In genomic region chr2:113253453-113253852, GRCh38 we compare ENCODE assay signal across 25 cellular contexts. TPM values are rescaled to one million over a fixed set of nuclear protein-coding genes. Genes with fewer than 3 reads are reported as not detected.
A peak's percentile ranks its signal among the peaks of the same experiment; 100 is the strongest.
DNase-seq lines count a peak whose midpoint lies in the region; ATAC-seq and TF ChIP-seq lines count a peak whose summit lies in the region.
"Had no signal": no experiment of that assay in that cellular context is flagged by ENCODE, and none has a peak within 500 bp of the region (broad histone marks: within the 10 kb centered on the region; RNA-seq: fewer than 3 reads in every experiment).

No MANE protein-coding gene starts in this region.

- no peak overlapping the region for H2AK5ac ChIP-seq in IMR-90 (ENCODE audit: low read depth, low read length)

- H3K56ac ChIP-seq in IMR-90 (ENCODE audit: extremely low read depth, insufficient read depth, low read length), result no peak overlapping the region

- no peak overlapping the region for H4K8ac ChIP-seq in IMR-90 (ENCODE audit: low read depth in 2 of 2, low read length in 2 of 2)

- H2AFZ ChIP-seq in IMR-90 (replicated peaks; ENCODE audit: low read length, poor library complexity), result peak overlapping the region; percentile 27
- H2AFZ ChIP-seq: GM23338 had no signal

- H3K14ac ChIP-seq in IMR-90 (replicated peaks; ENCODE audit: low read depth, low read length), result no peak overlapping the region

- dilution Hi-C loops in IMR-90 (cut with HindIII; ENCODE audit: low sequenced_read_pairs, unreplicated experiment), result no loop called here

- no TSS peak for BruUV-seq in IMR-90 (replicated peaks; lab: Mats Ljungman, UMichigan)

- H3K4me3 ChIP-seq in IMR-90 (ENCODE audit: insufficient read depth, low read depth, low read length), result no peak overlapping the region
- H3K4me3 ChIP-seq in testis, result no peak overlapping the region
- H3K4me3 ChIP-seq: cardiac muscle cell, GM23338, tibial nerve had no signal

- no peaks in the 10 kb centered on the region for H4K20me1 ChIP-seq in IMR-90 (ENCODE audit: insufficient read depth, low read length)

- POLR2A ChIA-PET in IMR-90 (lab: Charles Lee; ENCODE audit: unreplicated experiment), result no interaction called here

- H2BK20ac ChIP-seq in IMR-90 (ENCODE audit: low read depth, low read length), result no peak overlapping the region

- no peak overlapping the region for H3K4ac ChIP-seq in IMR-90 (ENCODE audit: low read depth, low read length)

- TF ChIP-seq RAD21 in IMR-90 (IDR thresholded peaks at IDR 0.05; ENCODE audit: low read length), result no peak

- H3K9ac ChIP-seq in IMR-90 (ENCODE audit: low read depth, low read length), result no peak overlapping the region

- no peak overlapping the region for H3K23ac ChIP-seq in IMR-90 (ENCODE audit: low read depth, low read length)

- peak overlapping the region; percentile 30 for H3K4me3 Mint-ChIP-seq in activated naive CD8-positive, alpha-beta T cell
- H3K4me3 Mint-ChIP-seq in activated naive CD8-positive, alpha-beta T cell treated with anti-CD3 and anti-CD28 coated beads, Interleukin-2, amount 50 U/mL, for 24 hours, result no peak overlapping the region
- peak overlapping the region; percentile 19 for H3K4me3 Mint-ChIP-seq in activated T-helper 1 cell treated with anti-CD3 and anti-CD28 coated beads, Interleukin-12 subunit alpha, Interleukin-12 subunit beta, Interleukin-2, Interleukin-4 antibody, amounts not matched to agents 30 ng/mL and 10 ng/mL and 1 ng/mL, durations not matched to agents 14 hours and 24 hours and 36 hours
- H3K4me3 Mint-ChIP-seq in stimulated activated effector memory CD8-positive, alpha-beta T cell treated with anti-CD3 and anti-CD28 coated beads, Interleukin-12 subunit alpha, Interleukin-12 subunit beta, amount 100 ng/mL, for 72 hours, result no peak overlapping the region
- H3K4me3 Mint-ChIP-seq: activated CD4-positive, alpha-beta T cell treated with anti-CD3 and anti-CD28 coated beads, Interleukin-2, amount 10 ng/mL, durations not matched to agents 7 days and 5 days; CD14-positive monocyte; dendritic cell treated with granulocyte-macrophage colony-stimulating factor and Interleukin-4, amounts not matched to agents 40 ng/mL and 50 ng/mL, for 4 days; GM23338 had no signal

- H3K4me2 ChIP-seq in IMR-90 (ENCODE audit: low read depth, low read length), result no peak overlapping the region
- H3K4me2 ChIP-seq: GM23338 had no signal

- H3K79me1 ChIP-seq in IMR-90 (ENCODE audit: low read depth in 1 of 2, low read length in 2 of 2), result no peaks in the 10 kb centered on the region

- no peak overlapping the region for H2BK15ac ChIP-seq in IMR-90 (ENCODE audit: low read depth, low read length)

- no peak overlapping the region for H3K18ac ChIP-seq in IMR-90 (ENCODE audit: low read depth, low read length)

- no peak for DNase-seq in activated naive CD8-positive, alpha-beta T cell treated with anti-CD3 and anti-CD28 coated beads, Interleukin-2, amount 50 U/mL, for 24 hours
- DNase-seq in IMR-90 (no peak), globus pallidus (ENCODE audit: low spot score) (no peak), testis (no peak), superior temporal gyrus (ENCODE audit: extremely low spot score) (no peak)
- DNase-seq in activated T-helper 1 cell treated with anti-CD3 and anti-CD28 coated beads, Interleukin-12 subunit alpha, Interleukin-12 subunit beta, Interleukin-2, Interleukin-4 antibody, amounts not matched to agents 30 ng/mL and 10 ng/mL and 1 ng/mL, durations not matched to agents 14 hours and 24 hours and 36 hours (ENCODE audit: low spot score), result no peak
- DNase-seq in stimulated activated effector memory CD8-positive, alpha-beta T cell treated with anti-CD3 and anti-CD28 coated beads, Interleukin-12 subunit alpha, Interleukin-12 subunit beta, amount 100 ng/mL, for 72 hours (ENCODE audit: low spot score in 2 of 2), result no peak
- DNase-seq: activated CD4-positive, alpha-beta T cell treated with anti-CD3 and anti-CD28 coated beads, Interleukin-2, amount 10 ng/mL, durations not matched to agents 7 days and 5 days; activated CD8-positive, alpha-beta memory T cell treated with anti-CD3 and anti-CD28 coated beads, Interleukin-2, amount 50 U/mL, for 48 hours; activated effector memory CD4-positive, alpha-beta T cell treated with anti-CD3 and anti-CD28 coated beads, Interleukin-2, amount 50 U/mL, for 16 hours; anterior cingulate cortex; KBM-7; NCI-H1436 treated with DMSO at 0.1 percent for 48 hours; NK-92 treated with Interleukin-12 subunit alpha and Interleukin-12 subunit beta, amount 100 ng/mL, for 24 hours; SIG-M5; stimulated activated naive CD8-positive, alpha-beta T cell treated with anti-CD3 and anti-CD28 coated beads, Interleukin-15, Interleukin-2, amounts not matched to agents 100 U/mL and 50 U/mL, for 24 hours had no signal

- TF ChIP-seq CTCF in IMR-90 (conservative IDR thresholded peaks at IDR 0.05; ENCODE audit: low read depth, low read length) (no peak), testis (IDR thresholded peaks at IDR 0.05) (no peak)

- H3K27ac ChIP-seq in IMR-90 (ENCODE audit: insufficient read depth, low read length) (no peak overlapping the region), testis (no peak overlapping the region)
- H3K27ac ChIP-seq: cardiac muscle cell, tibial nerve had no signal

- H2BK120ac ChIP-seq in IMR-90 (ENCODE audit: low read depth, low read length), result no peak overlapping the region

- H3K36me3 ChIP-seq in IMR-90 (ENCODE audit: control insufficient read depth, insufficient read depth, low read length) (no peaks in the 10 kb centered on the region; the same call in 1 of the 2 replicates), testis (ENCODE audit: low read depth, missing control alignments) (no peaks in the 10 kb centered on the region)
- H3K36me3 ChIP-seq: cardiac muscle cell had no signal

- H4K5ac ChIP-seq in IMR-90 (ENCODE audit: low read depth, low read length), result no peak overlapping the region

- H4K91ac ChIP-seq in IMR-90 (ENCODE audit: insufficient read depth, low read depth, low read length), result no peak overlapping the region

- H2AK9ac ChIP-seq in IMR-90 (replicated peaks; ENCODE audit: low read depth, low read length, poor library complexity), result peak overlapping the region; percentile 8

- peaks cover 5% of the 10 kb centered on the region; the same call in 1 of the 2 replicates for H3K27me3 ChIP-seq in IMR-90 (ENCODE audit: control insufficient read depth, insufficient read depth, low read length)
- H3K27me3 ChIP-seq in testis, result no peaks in the 10 kb centered on the region
- H3K27me3 ChIP-seq: tibial nerve had no signal

- H3K9me3 ChIP-seq in IMR-90 (ENCODE audit: control insufficient read depth, insufficient read depth, low read length) (no peaks in the 10 kb centered on the region), testis (no peaks in the 10 kb centered on the region)
- H3K9me3 ChIP-seq: tibial nerve had no signal

- no CpG with 5 or more reads among the region's 4 CpGs for WGBS in IMR-90 (ENCODE audit: extremely low coverage in 2 of 2, insufficient read length in 1 of 2), 2 experiments
- 59 to 86% methylated on average over 4 of the region's 4 CpGs for WGBS in testis, 2 donors

- H3K9me1 ChIP-seq in IMR-90 (ENCODE audit: insufficient read depth, low read length), result no peaks in the 10 kb centered on the region

- H3K27me3 Mint-ChIP-seq in activated naive CD8-positive, alpha-beta T cell, result no peaks in the 10 kb centered on the region
- no peaks in the 10 kb centered on the region for H3K27me3 Mint-ChIP-seq in activated naive CD8-positive, alpha-beta T cell treated with anti-CD3 and anti-CD28 coated beads, Interleukin-2, amount 50 U/mL, for 24 hours
- peaks cover 6% of the 10 kb centered on the region for H3K27me3 Mint-ChIP-seq in activated T-helper 1 cell treated with anti-CD3 and anti-CD28 coated beads, Interleukin-12 subunit alpha, Interleukin-12 subunit beta, Interleukin-2, Interleukin-4 antibody, amounts not matched to agents 30 ng/mL and 10 ng/mL and 1 ng/mL, durations not matched to agents 14 hours and 24 hours and 36 hours (ENCODE audit: insufficient read depth)
- H3K27me3 Mint-ChIP-seq: activated CD4-positive, alpha-beta T cell treated with anti-CD3 and anti-CD28 coated beads, Interleukin-2, amount 10 ng/mL, durations not matched to agents 7 days and 5 days; dendritic cell treated with granulocyte-macrophage colony-stimulating factor and Interleukin-4, amounts not matched to agents 40 ng/mL and 50 ng/mL, for 4 days had no signal

- CTCF ChIA-PET in IMR-90 (lab: Yijun Ruan, JAX), result no interaction called here

- H3K27ac Mint-ChIP-seq in activated naive CD8-positive, alpha-beta T cell, result peak overlapping the region; percentile 83
- no peak overlapping the region for H3K27ac Mint-ChIP-seq in activated naive CD8-positive, alpha-beta T cell treated with anti-CD3 and anti-CD28 coated beads, Interleukin-2, amount 50 U/mL, for 24 hours
- no peak overlapping the region for H3K27ac Mint-ChIP-seq in activated T-helper 1 cell treated with anti-CD3 and anti-CD28 coated beads, Interleukin-12 subunit alpha, Interleukin-12 subunit beta, Interleukin-2, Interleukin-4 antibody, amounts not matched to agents 30 ng/mL and 10 ng/mL and 1 ng/mL, durations not matched to agents 14 hours and 24 hours and 36 hours
- peak overlapping the region; percentile 11 for H3K27ac Mint-ChIP-seq in stimulated activated effector memory CD8-positive, alpha-beta T cell treated with anti-CD3 and anti-CD28 coated beads, Interleukin-12 subunit alpha, Interleukin-12 subunit beta, amount 100 ng/mL, for 72 hours
- H3K27ac Mint-ChIP-seq: CD14-positive monocyte; dendritic cell treated with granulocyte-macrophage colony-stimulating factor and Interleukin-4, amounts not matched to agents 40 ng/mL and 50 ng/mL, for 4 days; GM23338; progenitor cell of endocrine pancreas had no signal

- no peak for ATAC-seq in activated naive CD8-positive, alpha-beta T cell treated with anti-CD3 and anti-CD28 coated beads, Interleukin-2, amount 50 U/mL, for 24 hours
- ATAC-seq in IMR-90 (ENCODE audit: low read depth), result no peak
- ATAC-seq in stimulated activated effector memory CD8-positive, alpha-beta T cell treated with anti-CD3 and anti-CD28 coated beads, Interleukin-12 subunit alpha, Interleukin-12 subunit beta, amount 100 ng/mL, for 72 hours, result no peak
- ATAC-seq: GM23338; sciatic nerve; stimulated activated naive CD8-positive, alpha-beta T cell treated with anti-CD3 and anti-CD28 coated beads, Interleukin-15, Interleukin-2, amounts not matched to agents 100 U/mL and 50 U/mL, for 24 hours had no signal

- H3K4me1 ChIP-seq in IMR-90 (ENCODE audit: control insufficient read depth, insufficient read depth, low read length) (peaks cover 5% of the 10 kb centered on the region; the same call in 1 of the 2 replicates), testis (no peaks in the 10 kb centered on the region)

- TF ChIP-seq POLR2A in IMR-90 (IDR thresholded peaks at IDR 0.05; ENCODE audit: low read depth, low read length) (no peak), testis (IDR thresholded peaks at IDR 0.05) (no peak)

- intact Hi-C loops in IMR-90 (cut with micrococcal nuclease), result no loop called here
- intact Hi-C loops in activated T-helper 1 cell treated with anti-CD3 and anti-CD28 coated beads, Interleukin-12 subunit alpha, Interleukin-12 subunit beta, Interleukin-2, Interleukin-4 antibody, amounts not matched to agents 30 ng/mL and 10 ng/mL and 1 ng/mL, durations not matched to agents 14 hours and 24 hours and 36 hours (cut with micrococcal nuclease), result loop anchor here (5.0 kb wide), 1 partner anchor 116 kb away; no protein-coding TSS in a partner anchor
- intact Hi-C loops in testis (cut with DNase I; ENCODE audit: low total_unique reads), result no loop called here

- H3K36me3 Mint-ChIP-seq in activated naive CD8-positive, alpha-beta T cell, result peaks cover 3% of the 10 kb centered on the region
- H3K36me3 Mint-ChIP-seq in activated naive CD8-positive, alpha-beta T cell treated with anti-CD3 and anti-CD28 coated beads, Interleukin-2, amount 50 U/mL, for 24 hours (ENCODE audit: low read depth), result peaks cover 8% of the 10 kb centered on the region
- peaks cover 9% of the 10 kb centered on the region for H3K36me3 Mint-ChIP-seq in activated T-helper 1 cell treated with anti-CD3 and anti-CD28 coated beads, Interleukin-12 subunit alpha, Interleukin-12 subunit beta, Interleukin-2, Interleukin-4 antibody, amounts not matched to agents 30 ng/mL and 10 ng/mL and 1 ng/mL, durations not matched to agents 14 hours and 24 hours and 36 hours (ENCODE audit: low read depth)
- no peaks in the 10 kb centered on the region for H3K36me3 Mint-ChIP-seq in stimulated activated effector memory CD8-positive, alpha-beta T cell treated with anti-CD3 and anti-CD28 coated beads, Interleukin-12 subunit alpha, Interleukin-12 subunit beta, amount 100 ng/mL, for 72 hours

- H3K4me1 Mint-ChIP-seq in activated naive CD8-positive, alpha-beta T cell (ENCODE audit: low read depth), result peaks cover 88% of the 10 kb centered on the region
- peaks cover 70% of the 10 kb centered on the region for H3K4me1 Mint-ChIP-seq in activated naive CD8-positive, alpha-beta T cell treated with anti-CD3 and anti-CD28 coated beads, Interleukin-2, amount 50 U/mL, for 24 hours
- peaks cover 68% of the 10 kb centered on the region for H3K4me1 Mint-ChIP-seq in activated T-helper 1 cell treated with anti-CD3 and anti-CD28 coated beads, Interleukin-12 subunit alpha, Interleukin-12 subunit beta, Interleukin-2, Interleukin-4 antibody, amounts not matched to agents 30 ng/mL and 10 ng/mL and 1 ng/mL, durations not matched to agents 14 hours and 24 hours and 36 hours (ENCODE audit: low read depth)
- peaks cover 56% of the 10 kb centered on the region for H3K4me1 Mint-ChIP-seq in stimulated activated effector memory CD8-positive, alpha-beta T cell treated with anti-CD3 and anti-CD28 coated beads, Interleukin-12 subunit alpha, Interleukin-12 subunit beta, amount 100 ng/mL, for 72 hours

- H2BK5ac ChIP-seq in IMR-90 (ENCODE audit: low read depth, low read length, poor library complexity, severe bottlenecking), result no peak overlapping the region

- in situ Hi-C loops in IMR-90 (cut with MboI; ENCODE audit: low sequenced_read_pairs), result no loop called here

- no peaks in the 10 kb centered on the region for H3K9me3 Mint-ChIP-seq in activated naive CD8-positive, alpha-beta T cell (ENCODE audit: low read depth)
- H3K9me3 Mint-ChIP-seq in activated naive CD8-positive, alpha-beta T cell treated with anti-CD3 and anti-CD28 coated beads, Interleukin-2, amount 50 U/mL, for 24 hours, result no peaks in the 10 kb centered on the region
- no peaks in the 10 kb centered on the region for H3K9me3 Mint-ChIP-seq in activated T-helper 1 cell treated with anti-CD3 and anti-CD28 coated beads, Interleukin-12 subunit alpha, Interleukin-12 subunit beta, Interleukin-2, Interleukin-4 antibody, amounts not matched to agents 30 ng/mL and 10 ng/mL and 1 ng/mL, durations not matched to agents 14 hours and 24 hours and 36 hours
- H3K9me3 Mint-ChIP-seq in stimulated activated effector memory CD8-positive, alpha-beta T cell treated with anti-CD3 and anti-CD28 coated beads, Interleukin-12 subunit alpha, Interleukin-12 subunit beta, amount 100 ng/mL, for 72 hours, result no peaks in the 10 kb centered on the region
- H3K9me3 Mint-ChIP-seq: dendritic cell treated with granulocyte-macrophage colony-stimulating factor and Interleukin-4, amounts not matched to agents 40 ng/mL and 50 ng/mL, for 4 days; GM23338 had no signal

RNA-seq across cellular contexts. Expression of gene PAX8, which starts 25.3 kb away (rescaled TPM):
- 0.18 and 0.28 TPM in 2 replicates for total RNA-seq in IMR-90 (2012; rRNA removed)
- polyA plus RNA-seq in IMR-90 (2012; rRNA removed), result 1.1 and 1.5 TPM in 2 replicates
- 0.37 and 0.92 TPM in 2 replicates for polyA plus RNA-seq in IMR-90 (2012; cell fraction: cytosol; rRNA removed)
- polyA plus RNA-seq in IMR-90 (2012; cell fraction: nucleus; rRNA removed; ENCODE audit: low replicate concordance), result 1.8 and 3.0 TPM in 2 replicates
- 0.70 and 1.6 TPM in 2 replicates for total RNA-seq in activated T-helper 1 cell treated with anti-CD3 and anti-CD28 coated beads, Interleukin-12 subunit alpha, Interleukin-12 subunit beta, Interleukin-2, Interleukin-4 antibody, amounts not matched to agents 30 ng/mL and 10 ng/mL and 1 ng/mL, durations not matched to agents 14 hours and 24 hours and 36 hours
- 1 to 10 TPM; 4.7 to 5.4 TPM for total RNA-seq in testis
- 22.3 TPM for polyA plus RNA-seq in testis (ENCODE audit: insufficient read depth, low read depth, low replicate concordance)
- total RNA-seq: cardiac muscle cell, G401 had no signal
- polyA plus RNA-seq: cardiac muscle cell had no signal

Comparison
In these comparisons a context has a peak if more than half of its experiments do, and no peak if none do; other contexts are left out.
1. H3K27ac Mint-ChIP-seq: peak in activated naive CD8-positive, alpha-beta T cell (single experiment) and stimulated activated effector memory CD8-positive, alpha-beta T cell treated with anti-CD3 and anti-CD28 coated beads, Interleukin-12 subunit alpha, Interleukin-12 subunit beta, amount 100 ng/mL, for 72 hours (single experiment); none in activated naive CD8-positive, alpha-beta T cell treated with anti-CD3 and anti-CD28 coated beads, Interleukin-2, amount 50 U/mL, for 24 hours (single experiment) and activated T-helper 1 cell treated with anti-CD3 and anti-CD28 coated beads, Interleukin-12 subunit alpha, Interleukin-12 subunit beta, Interleukin-2, Interleukin-4 antibody, amounts not matched to agents 30 ng/mL and 10 ng/mL and 1 ng/mL, durations not matched to agents 14 hours and 24 hours and 36 hours (single experiment).
2. H3K4me3 Mint-ChIP-seq: peak in activated naive CD8-positive, alpha-beta T cell (single experiment) and activated T-helper 1 cell treated with anti-CD3 and anti-CD28 coated beads, Interleukin-12 subunit alpha, Interleukin-12 subunit beta, Interleukin-2, Interleukin-4 antibody, amounts not matched to agents 30 ng/mL and 10 ng/mL and 1 ng/mL, durations not matched to agents 14 hours and 24 hours and 36 hours (single experiment); none in activated naive CD8-positive, alpha-beta T cell treated with anti-CD3 and anti-CD28 coated beads, Interleukin-2, amount 50 U/mL, for 24 hours (single experiment) and stimulated activated effector memory CD8-positive, alpha-beta T cell treated with anti-CD3 and anti-CD28 coated beads, Interleukin-12 subunit alpha, Interleukin-12 subunit beta, amount 100 ng/mL, for 72 hours (single experiment).